ENCODE assay signal across 10 cellular contexts in the genomic region with DNA sequence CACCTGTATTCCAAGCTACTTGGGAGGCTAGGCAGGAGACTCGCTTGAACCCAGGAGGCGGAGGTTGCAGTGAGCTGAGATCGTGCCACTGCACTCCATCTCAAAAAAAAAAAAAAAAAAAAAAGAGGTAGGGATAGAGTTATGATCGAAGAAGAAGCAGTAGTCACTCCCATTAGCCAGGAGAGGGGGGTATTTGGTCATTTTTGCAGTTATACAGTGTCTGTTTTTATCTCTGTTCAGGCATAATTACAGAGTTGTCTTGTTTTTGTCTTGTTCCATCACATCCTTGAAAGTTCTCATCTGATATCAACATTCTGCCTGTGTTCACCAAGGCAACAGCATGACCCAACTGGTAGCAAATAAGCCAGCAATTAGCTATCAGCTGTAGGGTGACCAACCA.
A peak's percentile ranks its signal among the peaks of the same experiment; 100 is the strongest.
DNase-seq lines count a peak whose midpoint lies in the region; ATAC-seq, FAIRE-seq and TF ChIP-seq lines count a peak whose summit lies in the region.
"Had no signal": no experiment of that assay in that cellular context is flagged by ENCODE, and none has a peak within 500 bp of the region (broad histone marks: within the 10 kb centered on the region; RNA-seq: fewer than 3 reads in every experiment).

No MANE protein-coding gene starts in this region.

- H3K27me3 ChIP-seq in astrocyte (ENCODE audit: insufficient read depth, low read length): no peaks in the 10 kb centered on the region
- H3K27me3 ChIP-seq: ovary had no signal

- H3K4me3 Mint-ChIP-seq in astrocyte (ENCODE audit: unreplicated experiment): no peak overlapping the region
- H3K4me3 Mint-ChIP-seq in memory B cell: no peak overlapping the region
- H3K4me3 Mint-ChIP-seq: activated B cell treated with CpG ODN at 0.5 μM for 24 hours had no signal

- H3K9me3 ChIP-seq in astrocyte (ENCODE audit: insufficient read depth, low read depth, low read length): no peaks in the 10 kb centered on the region
- H3K9me3 ChIP-seq: ovary had no signal

- H2AFZ ChIP-seq in astrocyte (ENCODE audit: low read depth, low read length): no peak overlapping the region

- peak; percentile 38 for TF ChIP-seq CTCF in astrocyte (IDR thresholded peaks at IDR 0.05; ENCODE audit: insufficient read depth, low read depth, low read length)

- peaks cover 19% of the 10 kb centered on the region for H3K4me1 ChIP-seq in astrocyte (ENCODE audit: insufficient read depth, low read length)

- no peaks in the 10 kb centered on the region for H3K9me3 Mint-ChIP-seq in astrocyte (ENCODE audit: unreplicated experiment)
- no peaks in the 10 kb centered on the region for H3K9me3 Mint-ChIP-seq in memory B cell
- H3K9me3 Mint-ChIP-seq: activated B cell treated with CpG ODN at 0.5 μM for 24 hours had no signal

- H3K27me3 Mint-ChIP-seq in astrocyte (ENCODE audit: low read depth, unreplicated experiment) (no peaks in the 10 kb centered on the region), memory B cell (peaks cover 8% of the 10 kb centered on the region)

- no peaks in the 10 kb centered on the region for H3K79me2 ChIP-seq in astrocyte (ENCODE audit: insufficient read depth, low read length)

- no peaks in the 10 kb centered on the region for H4K20me1 ChIP-seq in astrocyte (ENCODE audit: insufficient read depth, low read length)

- no peaks in the 10 kb centered on the region for H3K36me3 ChIP-seq in astrocyte (ENCODE audit: insufficient read depth, low read length)
- H3K36me3 ChIP-seq: ovary had no signal

- H3K27ac ChIP-seq in astrocyte (ENCODE audit: low read depth, low read length): no peak overlapping the region
- H3K27ac ChIP-seq: ovary had no signal

- H3K27ac Mint-ChIP-seq in astrocyte (ENCODE audit: unreplicated experiment) (no peak overlapping the region), memory B cell (no peak overlapping the region)
- H3K27ac Mint-ChIP-seq: activated B cell treated with CpG ODN at 0.5 μM for 24 hours had no signal

- DNase-seq in EL (peak; percentile 49), MV-4-11 (lab: John Stamatoyannopoulos, UW) (peak; percentile 47), astrocyte (ENCODE audit: low read depth) (peak; percentile 26), memory B cell (ENCODE audit: low spot score in 2 of 2) (no peak), 8988T (no peak), activated T-cell treated with anti-CD3 and anti-CD28 coated beads for 4 hours (no peak)
- DNase-seq in activated naive CD4-positive, alpha-beta T cell treated with Interleukin-2 at 50 U/mL for 16 hours: no peak
- DNase-seq: activated B cell treated with CpG ODN at 0.5 μM for 24 hours, ovary had no signal

- no peak overlapping the region for H3K9ac ChIP-seq in astrocyte (ENCODE audit: low read length)

- no peak overlapping the region for H3K4me3 ChIP-seq in astrocyte (ENCODE audit: insufficient read depth, low read depth, low read length)
- H3K4me3 ChIP-seq: ovary had no signal

- ATAC-seq in memory B cell (ENCODE audit: low read depth) (peak; percentile 26), HG02938 (IDR thresholded peaks at IDR 0.05; ENCODE audit: unreplicated experiment) (no peak)

- H3K4me2 ChIP-seq in astrocyte (ENCODE audit: low read length): no peak overlapping the region

- peaks cover 28% of the 10 kb centered on the region for H3K4me1 Mint-ChIP-seq in astrocyte (ENCODE audit: low read depth, unreplicated experiment)
- H3K4me1 Mint-ChIP-seq in memory B cell: no peaks in the 10 kb centered on the region
- H3K4me1 Mint-ChIP-seq: activated B cell treated with CpG ODN at 0.5 μM for 24 hours had no signal

- H3K36me3 Mint-ChIP-seq in astrocyte (ENCODE audit: low read depth, unreplicated experiment) (no peaks in the 10 kb centered on the region), memory B cell (no peaks in the 10 kb centered on the region)

- FAIRE-seq in astrocyte (lab: Jason Lieb, UNC): no peak

Comparison
In these comparisons a context has a peak if more than half of its experiments do, and no peak if none do; other contexts are left out.
1. DNase-seq: peak in EL (single experiment), MV-4-11 (single experiment) and astrocyte (single experiment); none in memory B cell (0 of 2), 8988T (single experiment), activated naive CD4-positive, alpha-beta T cell treated with Interleukin-2 at 50 U/mL for 16 hours (single experiment) and activated T-cell treated with anti-CD3 and anti-CD28 coated beads for 4 hours (single experiment).